Comparison of ENCODE assay signal across 33 cellular contexts in the genomic region with DNA sequence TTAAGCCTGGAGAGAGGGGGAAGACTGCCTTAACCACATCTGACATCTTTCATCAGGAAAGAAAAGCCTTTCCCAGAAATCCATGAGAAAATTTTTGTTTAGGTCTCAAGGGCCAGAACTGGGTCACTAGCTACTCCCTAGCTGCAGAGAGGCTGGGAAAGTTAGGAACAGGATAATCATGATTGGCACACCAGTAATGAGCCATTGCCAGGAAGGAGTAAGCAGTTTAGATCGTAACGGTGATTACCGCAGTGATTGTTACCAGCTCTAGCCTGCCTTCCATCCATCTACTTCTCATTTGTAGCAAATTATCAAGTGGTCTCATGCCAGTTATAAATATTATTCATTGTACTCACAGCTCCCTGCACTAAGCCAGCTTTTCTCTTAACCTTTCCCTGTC.
"Had no signal": no experiment of that assay in that cellular context is flagged by ENCODE, and none has a peak within 500 bp of the region (broad histone marks: within the 10 kb centered on the region; RNA-seq: fewer than 3 reads in every experiment).

No MANE protein-coding gene starts in this region.

- DNase-seq: activated B cell treated with CpG ODN at 0.5 μM for 24 hours; activated CD4-positive, alpha-beta T cell treated with anti-CD3 and anti-CD28 coated beads for 48 hours; activated CD4-positive, alpha-beta T cell treated with anti-CD3 and anti-CD28 coated beads, Interleukin-2, amount 50 U/mL, for 1 hour; activated CD4-positive, alpha-beta T cell treated with anti-CD3 and anti-CD28 coated beads, Interleukin-2, amount 50 U/mL, for 48 hours; activated CD8-positive, alpha-beta memory T cell treated with anti-CD3 and anti-CD28 coated beads, Interleukin-2, amount 10 ng/mL, durations not matched to agents 7 days and 5 days; activated CD8-positive, alpha-beta memory T cell treated with anti-CD3 and anti-CD28 coated beads, Interleukin-2, amount 50 U/mL, for 4 hours; activated CD8-positive, alpha-beta T cell treated with anti-CD3 and anti-CD28 coated beads, Interleukin-2, amount 10 ng/mL, durations not matched to agents 7 days and 5 days; activated effector memory CD4-positive, alpha-beta T cell treated with anti-CD3 and anti-CD28 coated beads, Interleukin-2, amount 50 U/mL, for 16 hours; activated naive CD4-positive, alpha-beta T cell treated with anti-CD3 and anti-CD28 coated beads for 36 hours; activated naive CD8-positive, alpha-beta T cell treated with anti-CD3 and anti-CD28 coated beads for 36 hours; activated naive CD8-positive, alpha-beta T cell treated with anti-CD3 and anti-CD28 coated beads, Interleukin-2, amount 50 U/mL, for 24 hours; activated T-cell treated with anti-CD3 and anti-CD28 coated beads, Interleukin-2, amount 50 U/mL, for 1 hour; activated T-cell treated with anti-CD3 and anti-CD28 coated beads, Interleukin-2, amount 50 U/mL, for 48 hours; adrenal gland; amygdala; aorta; body of pancreas; caudate nucleus; cortex of kidney; dermis blood vessel endothelial cell; effector CD8-positive, alpha-beta T cell; esophagus squamous epithelium; foreskin fibroblast; head of caudate nucleus; T-helper 1 cell; T-helper 17 cell; T1000; WERI-Rb-1 had no signal

- H3K4me3 ChIP-seq: adrenal gland, body of pancreas, esophagus squamous epithelium had no signal

- H3K27me3 Mint-ChIP-seq: activated B cell treated with CpG ODN at 0.5 μM for 24 hours; activated CD8-positive, alpha-beta memory T cell treated with anti-CD3 and anti-CD28 coated beads, Interleukin-2, amount 10 ng/mL, durations not matched to agents 7 days and 5 days; activated naive CD4-positive, alpha-beta T cell treated with anti-CD3 and anti-CD28 coated beads, Interleukin-2, amount 50 U/mL, for 24 hours; activated naive CD8-positive, alpha-beta T cell treated with anti-CD3 and anti-CD28 coated beads for 36 hours; activated naive CD8-positive, alpha-beta T cell treated with anti-CD3 and anti-CD28 coated beads, Interleukin-2, amount 50 U/mL, for 24 hours; T-helper 17 cell had no signal

- H3K4me1 Mint-ChIP-seq: activated B cell treated with CpG ODN at 0.5 μM for 24 hours; activated naive CD4-positive, alpha-beta T cell treated with anti-CD3 and anti-CD28 coated beads, Interleukin-2, amount 50 U/mL, for 24 hours; activated naive CD8-positive, alpha-beta T cell treated with anti-CD3 and anti-CD28 coated beads for 36 hours; activated naive CD8-positive, alpha-beta T cell treated with anti-CD3 and anti-CD28 coated beads, Interleukin-2, amount 50 U/mL, for 24 hours had no signal

- H3K4me3 Mint-ChIP-seq: activated B cell treated with CpG ODN at 0.5 μM for 24 hours; activated CD8-positive, alpha-beta memory T cell treated with anti-CD3 and anti-CD28 coated beads, Interleukin-2, amount 10 ng/mL, durations not matched to agents 7 days and 5 days; activated CD8-positive, alpha-beta T cell treated with anti-CD3 and anti-CD28 coated beads, Interleukin-2, amount 10 ng/mL, durations not matched to agents 7 days and 5 days; activated naive CD4-positive, alpha-beta T cell treated with anti-CD3 and anti-CD28 coated beads for 36 hours; activated naive CD4-positive, alpha-beta T cell treated with anti-CD3 and anti-CD28 coated beads, Interleukin-2, amount 50 U/mL, for 24 hours; activated naive CD8-positive, alpha-beta T cell treated with anti-CD3 and anti-CD28 coated beads for 36 hours; activated naive CD8-positive, alpha-beta T cell treated with anti-CD3 and anti-CD28 coated beads, Interleukin-2, amount 50 U/mL, for 24 hours; activated T-helper 1 cell treated with anti-CD3 and anti-CD28 coated beads, Interleukin-12 subunit alpha, Interleukin-12 subunit beta, Interleukin-2, Interleukin-4 antibody, amounts not matched to agents 30 ng/mL and 10 ng/mL and 1 ng/mL, durations not matched to agents 14 hours and 24 hours and 36 hours; T-helper 17 cell; T-helper 2 cell treated with Interferon-gamma antibody and Interleukin-4, amounts not matched to agents 5 μg/mL and 100 μg/mL, for 36 hours had no signal

- H3K27ac Mint-ChIP-seq: activated B cell treated with CpG ODN at 0.5 μM for 24 hours; activated CD8-positive, alpha-beta memory T cell treated with anti-CD3 and anti-CD28 coated beads, Interleukin-2, amount 10 ng/mL, durations not matched to agents 7 days and 5 days; activated CD8-positive, alpha-beta T cell treated with anti-CD3 and anti-CD28 coated beads, Interleukin-2, amount 10 ng/mL, durations not matched to agents 7 days and 5 days; activated naive CD4-positive, alpha-beta T cell treated with anti-CD3 and anti-CD28 coated beads for 36 hours; activated naive CD4-positive, alpha-beta T cell treated with anti-CD3 and anti-CD28 coated beads, Interleukin-2, amount 50 U/mL, for 24 hours; activated naive CD8-positive, alpha-beta T cell treated with anti-CD3 and anti-CD28 coated beads for 36 hours; activated naive CD8-positive, alpha-beta T cell treated with anti-CD3 and anti-CD28 coated beads, Interleukin-2, amount 50 U/mL, for 24 hours; activated T-helper 1 cell treated with anti-CD3 and anti-CD28 coated beads, Interleukin-12 subunit alpha, Interleukin-12 subunit beta, Interleukin-2, Interleukin-4 antibody, amounts not matched to agents 30 ng/mL and 10 ng/mL and 1 ng/mL, durations not matched to agents 14 hours and 24 hours and 36 hours; activated T-helper 2 cell treated with anti-CD3 and anti-CD28 coated beads, Interferon-gamma antibody, Interleukin-2, Interleukin-4, amounts not matched to agents 10 μg/mL and 5 μg/mL and 100 μg/mL, durations not matched to agents 14 hours and 24 hours and 36 hours; T-helper 17 cell; T-helper 2 cell treated with Interferon-gamma antibody and Interleukin-4, amounts not matched to agents 5 μg/mL and 100 μg/mL, for 36 hours had no signal

- ATAC-seq: activated CD4-positive, CD25-positive, alpha-beta regulatory T cell treated with anti-CD3 and anti-CD28 coated beads, Interleukin-2, amount 50 U/mL, for 24 hours; activated CD8-positive, alpha-beta memory T cell treated with anti-CD3 and anti-CD28 coated beads, Interleukin-2, amount 10 ng/mL, durations not matched to agents 7 days and 5 days; activated CD8-positive, alpha-beta T cell treated with anti-CD3 and anti-CD28 coated beads, Interleukin-2, amount 10 ng/mL, durations not matched to agents 7 days and 5 days; activated naive CD8-positive, alpha-beta T cell treated with anti-CD3 and anti-CD28 coated beads, Interleukin-2, amount 50 U/mL, for 24 hours; body of pancreas; T-helper 17 cell had no signal

- H3K9me3 Mint-ChIP-seq: activated B cell treated with CpG ODN at 0.5 μM for 24 hours; activated naive CD4-positive, alpha-beta T cell treated with anti-CD3 and anti-CD28 coated beads, Interleukin-2, amount 50 U/mL, for 24 hours; activated naive CD8-positive, alpha-beta T cell treated with anti-CD3 and anti-CD28 coated beads, Interleukin-2, amount 50 U/mL, for 24 hours; activated T-helper 1 cell treated with anti-CD3 and anti-CD28 coated beads, Interleukin-12 subunit alpha, Interleukin-12 subunit beta, Interleukin-2, Interleukin-4 antibody, amounts not matched to agents 30 ng/mL and 10 ng/mL and 1 ng/mL, durations not matched to agents 14 hours and 24 hours and 36 hours; activated T-helper 2 cell treated with anti-CD3 and anti-CD28 coated beads, Interferon-gamma antibody, Interleukin-2, Interleukin-4, amounts not matched to agents 10 μg/mL and 5 μg/mL and 100 μg/mL, durations not matched to agents 14 hours and 24 hours and 36 hours; T-helper 2 cell treated with Interferon-gamma antibody and Interleukin-4, amounts not matched to agents 5 μg/mL and 100 μg/mL, for 36 hours had no signal
